Comparison of ENCODE assay signal across 12 cellular contexts in the genomic region with DNA sequence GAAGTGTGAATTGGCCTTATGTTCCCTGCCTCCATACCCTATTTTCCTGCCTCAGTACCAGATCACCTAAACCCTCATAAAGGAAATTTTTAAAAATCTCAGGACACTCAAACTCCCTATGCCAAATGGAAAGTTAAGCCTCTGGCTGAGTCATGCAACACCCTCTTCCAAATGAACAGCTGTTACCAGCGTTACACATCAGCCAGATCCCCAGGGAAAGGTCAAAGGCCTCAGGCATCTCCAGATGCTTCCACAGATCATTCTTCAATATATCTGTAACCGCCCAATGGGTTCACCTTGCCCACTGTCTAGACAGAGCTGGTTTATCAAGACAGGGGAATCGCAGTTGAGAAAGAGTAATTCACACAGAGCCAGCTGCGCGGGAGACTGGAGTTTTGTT. TPM values are rescaled to one million over a fixed set of nuclear protein-coding genes. Genes with fewer than 3 reads are reported as not detected.
DNase-seq lines count a peak whose midpoint lies in the region; ATAC-seq and TF ChIP-seq lines count a peak whose summit lies in the region.
"Had no signal": no experiment of that assay in that cellular context is flagged by ENCODE, and none has a peak within 500 bp of the region (broad histone marks: within the 10 kb centered on the region; RNA-seq: fewer than 3 reads in every experiment).

No MANE protein-coding gene starts in this region.

- no peak overlapping the region for H3K23ac ChIP-seq in IMR-90 (ENCODE audit: low read depth, low read length)

- H3K9ac ChIP-seq in IMR-90 (ENCODE audit: low read depth, low read length) (no peak overlapping the region), mammary epithelial cell (ENCODE audit: insufficient read depth, low read length) (no peak overlapping the region)

- in situ Hi-C loops in IMR-90 (cut with MboI; ENCODE audit: low sequenced_read_pairs) (no loop called here), mammary epithelial cell (cut with MboI; ENCODE audit: low sequenced_read_pairs in 2 of 2) (no loop called here)

- no peak for TF ChIP-seq RAD21 in IMR-90 (IDR thresholded peaks at IDR 0.05; ENCODE audit: low read length)

- H3K4me1 ChIP-seq in IMR-90 (ENCODE audit: control insufficient read depth, insufficient read depth, low read length), result peaks cover 2% of the 10 kb centered on the region; the same call in 1 of the 2 replicates
- peaks cover 3% of the 10 kb centered on the region for H3K4me1 ChIP-seq in mammary epithelial cell (ENCODE audit: insufficient read depth, low read length)
- H3K4me1 ChIP-seq in right atrium auricular region, result no peaks in the 10 kb centered on the region

- BruUV-seq in IMR-90 (replicated peaks; lab: Mats Ljungman, UMichigan), result no TSS peak
- no TSS peak for BruUV-seq in mammary epithelial cell (replicated peaks; lab: Mats Ljungman, UMichigan)

- WGBS in IMR-90 (ENCODE audit: extremely low coverage in 2 of 2, insufficient read length in 1 of 2), 2 experiments, result 100% methylated on average over 2 of the region's 5 CpGs; no CpG with 5 or more reads in 1 of the 2 experiments
- WGBS in mammary epithelial cell (ENCODE audit: low coverage, missing lambda C conversion rate), result 98% methylated on average over 5 of the region's 5 CpGs

- no peaks in the 10 kb centered on the region for H3K79me2 ChIP-seq in mammary epithelial cell (ENCODE audit: insufficient read depth, low read length)

- H4K20me1 ChIP-seq in IMR-90 (ENCODE audit: insufficient read depth, low read length) (no peaks in the 10 kb centered on the region), mammary epithelial cell (ENCODE audit: insufficient read depth, low read length) (no peaks in the 10 kb centered on the region)

- DNase-seq in IMR-90 (peak; percentile 80), mammary epithelial cell (no peak), right atrium auricular region (ENCODE audit: low spot score) (no peak), stromal cell of bone marrow (ENCODE audit: low read depth) (peak; percentile 79), NCI-H1436 (lab: John Stamatoyannopoulos, UW) (no peak), DMS79 treated with DMSO at 0.1 percent for 48 hours (lab: John Stamatoyannopoulos, UW) (no peak)
- DNase-seq: activated CD4-positive, alpha-beta T cell treated with anti-CD3 and anti-CD28 coated beads, Interleukin-2, amount 50 U/mL, for 48 hours; Calu3; NCI-H2227 treated with DMSO at 0.1 percent for 48 hours; PC-9 had no signal

- CTCF ChIA-PET in IMR-90 (lab: Yijun Ruan, JAX) (no interaction called here), mammary epithelial cell (lab: Charles Lee; ENCODE audit: low non-redundant PET) (no interaction called here)

- H2AK9ac ChIP-seq in IMR-90 (replicated peaks; ENCODE audit: low read depth, low read length, poor library complexity), result no peak overlapping the region

- no peak overlapping the region for H3K56ac ChIP-seq in IMR-90 (ENCODE audit: extremely low read depth, insufficient read depth, low read length)

- no peaks in the 10 kb centered on the region for H3K79me1 ChIP-seq in IMR-90 (ENCODE audit: low read depth in 1 of 2, low read length in 2 of 2)

- H3K9me3 ChIP-seq in IMR-90 (ENCODE audit: control insufficient read depth, insufficient read depth, low read length) (no peaks in the 10 kb centered on the region), mammary epithelial cell (replicated peaks; ENCODE audit: insufficient read depth, low read length) (no peaks in the 10 kb centered on the region), right atrium auricular region (no peaks in the 10 kb centered on the region)

- no peak overlapping the region for H2BK15ac ChIP-seq in IMR-90 (ENCODE audit: low read depth, low read length)

- no peak overlapping the region for H4K91ac ChIP-seq in IMR-90 (ENCODE audit: insufficient read depth, low read depth, low read length)

- intact Hi-C loops in IMR-90 (cut with micrococcal nuclease), result no loop called here
- intact Hi-C loops in mammary epithelial cell (cut with micrococcal nuclease), result no loop called here

- no peak overlapping the region for H2BK20ac ChIP-seq in IMR-90 (ENCODE audit: low read depth, low read length)

- no peaks in the 10 kb centered on the region for H3K36me3 ChIP-seq in IMR-90 (ENCODE audit: control insufficient read depth, insufficient read depth, low read length)
- no peaks in the 10 kb centered on the region for H3K36me3 ChIP-seq in mammary epithelial cell (ENCODE audit: insufficient read depth, low read length)
- no peaks in the 10 kb centered on the region for H3K36me3 ChIP-seq in right atrium auricular region

- H2BK5ac ChIP-seq in IMR-90 (ENCODE audit: low read depth, low read length, poor library complexity, severe bottlenecking), result no peak overlapping the region

- POLR2A ChIA-PET in IMR-90 (lab: Charles Lee; ENCODE audit: unreplicated experiment), result no interaction called here

- H3K18ac ChIP-seq in IMR-90 (ENCODE audit: low read depth, low read length), result no peak overlapping the region

- peak overlapping the region; percentile 49 for H2AFZ ChIP-seq in IMR-90 (replicated peaks; ENCODE audit: low read length, poor library complexity)
- peak overlapping the region; percentile 84 for H2AFZ ChIP-seq in mammary epithelial cell (ENCODE audit: low read depth, low read length)
- H2AFZ ChIP-seq: PC-9 had no signal

- no peak for TF ChIP-seq CTCF in IMR-90 (conservative IDR thresholded peaks at IDR 0.05; ENCODE audit: low read depth, low read length)
- no peak for TF ChIP-seq CTCF in mammary epithelial cell (conservative IDR thresholded peaks at IDR 0.05 in 1 of 2, IDR thresholded peaks at IDR 0.05 in 1 of 2; ENCODE audit: extremely low read depth in 1 of 2, insufficient read depth in 1 of 2, low read depth in 1 of 2, low read length in 2 of 2)
- no peak for TF ChIP-seq CTCF in right atrium auricular region (IDR thresholded peaks at IDR 0.05)

- H3K27me3 ChIP-seq in IMR-90 (ENCODE audit: control insufficient read depth, insufficient read depth, low read length) (no peaks in the 10 kb centered on the region), mammary epithelial cell (ENCODE audit: insufficient read depth, low read length) (no peaks in the 10 kb centered on the region), right atrium auricular region (no peaks in the 10 kb centered on the region)

- ATAC-seq in IMR-90 (ENCODE audit: low read depth) (peak; percentile 76), HG03521 (IDR thresholded peaks at IDR 0.05; ENCODE audit: unreplicated experiment) (no peak)

- no peak overlapping the region for H2BK120ac ChIP-seq in IMR-90 (ENCODE audit: low read depth, low read length)

- H3K4me2 ChIP-seq in IMR-90 (ENCODE audit: low read depth, low read length), result peak overlapping the region; percentile 46; the same call in 1 of the 2 replicates
- peak overlapping the region; percentile 76 for H3K4me2 ChIP-seq in mammary epithelial cell (ENCODE audit: insufficient read depth, low read depth, low read length)
- H3K4me2 ChIP-seq: PC-9, smooth muscle cell had no signal

- no peak for TF ChIP-seq POLR2A in IMR-90 (IDR thresholded peaks at IDR 0.05; ENCODE audit: low read depth, low read length)

- H3K4me3 ChIP-seq in IMR-90 (ENCODE audit: insufficient read depth, low read depth, low read length) (no peak overlapping the region), mammary epithelial cell (replicated peaks in 1 of 3; ENCODE audit: insufficient read depth in 1 of 3, low read depth in 2 of 3, low read length in 3 of 3) (no peak overlapping the region), right atrium auricular region (peak overlapping the region; percentile 16 to 30)
- H3K4me3 ChIP-seq: PC-9, smooth muscle cell had no signal

- H2AK5ac ChIP-seq in IMR-90 (ENCODE audit: low read depth, low read length), result no peak overlapping the region

- H4K5ac ChIP-seq in IMR-90 (ENCODE audit: low read depth, low read length), result no peak overlapping the region

- peak overlapping the region in 1 of 2 experiments; percentile 72; a peak in 1 of 4 replicates for H4K8ac ChIP-seq in IMR-90 (ENCODE audit: low read depth in 2 of 2, low read length in 2 of 2)

- no peak overlapping the region for H3K14ac ChIP-seq in IMR-90 (replicated peaks; ENCODE audit: low read depth, low read length)

- dilution Hi-C loops in IMR-90 (cut with HindIII; ENCODE audit: low sequenced_read_pairs, unreplicated experiment) (no loop called here), mammary epithelial cell (cut with HindIII; ENCODE audit: low sequenced_read_pairs) (no loop called here)

- H3K9me1 ChIP-seq in IMR-90 (ENCODE audit: insufficient read depth, low read length), result peaks cover 9% of the 10 kb centered on the region; the same call in 1 of the 2 replicates

- H3K4ac ChIP-seq in IMR-90 (ENCODE audit: low read depth, low read length), result no peak overlapping the region

- peak overlapping the region; percentile 40; the same call in 1 of the 2 replicates for H3K27ac ChIP-seq in IMR-90 (ENCODE audit: insufficient read depth, low read length)
- H3K27ac ChIP-seq in mammary epithelial cell (ENCODE audit: insufficient read depth, low read depth, low read length), result no peak overlapping the region
- peak overlapping the region; percentile 73 to 75 for H3K27ac ChIP-seq in right atrium auricular region
- H3K27ac ChIP-seq: PC-9 had no signal

TF ChIP-seq in IMR-90, 13 proteins besides CTCF, POLR2A, EP300 and RAD21 (continues in another document):
- TF ChIP-seq FOS (IDR thresholded peaks at IDR 0.05; ENCODE audit: low read depth, low read length), result peak; percentile 40; the same call in 1 of the 2 replicates
- TF ChIP-seq CEBPB (IDR thresholded peaks at IDR 0.05; ENCODE audit: low read depth, low read length), result 0 out of 2 replicates have a peak, but pooled peaks have one; percentile 4

RNA-seq across cellular contexts. Expression of gene SHCBP1, which starts 29.0 kb away (rescaled TPM):
- 18.3 and 35.3 TPM in 2 replicates for total RNA-seq in IMR-90 (2012; rRNA removed)
- 15.6 and 18.6 TPM in 2 replicates for polyA plus RNA-seq in IMR-90 (2012; rRNA removed)
- 2.4 and 7.3 TPM in 2 replicates for polyA plus RNA-seq in IMR-90 (2012; cell fraction: cytosol; rRNA removed)
- 0.76 and 3.9 TPM in 2 replicates for polyA plus RNA-seq in IMR-90 (2012; cell fraction: nucleus; rRNA removed; ENCODE audit: low replicate concordance)
- total RNA-seq in mammary epithelial cell, result 10 to 100 TPM in 1 of 2 donors, 1 to 10 TPM in 1; 2.3 to 21.8 TPM
- 19.6 TPM for polyA plus RNA-seq in mammary epithelial cell
- polyA minus RNA-seq in mammary epithelial cell, result 53.2 TPM
- total RNA-seq in right atrium auricular region, result under 1 TPM; 0.37 to 0.47 TPM

RNA-seq across cellular contexts. Expression of gene VPS35, which starts 38.8 kb away (rescaled TPM):
- total RNA-seq in IMR-90 (2012; rRNA removed) (89.4 and 174 TPM in 2 replicates), mammary epithelial cell (100 to 1,000 TPM; 126 to 179 TPM), right atrium auricular region (10 to 100 TPM; 43.3 to 60.5 TPM)
- polyA plus RNA-seq in IMR-90 (2012; rRNA removed) (24.2 and 42.3 TPM in 2 replicates), mammary epithelial cell (44.4 TPM)
- polyA plus RNA-seq in IMR-90 (2012; cell fraction: cytosol; rRNA removed), result 5.9 TPM in 2 replicates
- 1.8 and 22.6 TPM in 2 replicates for polyA plus RNA-seq in IMR-90 (2012; cell fraction: nucleus; rRNA removed; ENCODE audit: low replicate concordance)
- 40.2 TPM for polyA minus RNA-seq in mammary epithelial cell

RNA-seq across cellular contexts. Expression of gene ORC6, which starts 39.2 kb away (rescaled TPM):
- total RNA-seq in IMR-90 (2012; rRNA removed), result 9.0 and 13.1 TPM in 2 replicates
- polyA plus RNA-seq in IMR-90 (2012; rRNA removed), result 14.7 and 15.9 TPM in 2 replicates
- 6.3 and 9.5 TPM in 2 replicates for polyA plus RNA-seq in IMR-90 (2012; cell fraction: cytosol; rRNA removed)
- polyA plus RNA-seq in IMR-90 (2012; cell fraction: nucleus; rRNA removed; ENCODE audit: low replicate concordance), result 6.4 and 13.5 TPM in 2 replicates
- 10 to 100 TPM in 1 of 2 donors, 1 to 10 TPM in 1; 2.8 to 28.2 TPM for total RNA-seq in mammary epithelial cell
- polyA plus RNA-seq in mammary epithelial cell, result 31.3 TPM
- 11.7 TPM for polyA minus RNA-seq in mammary epithelial cell
- 1 to 10 TPM; 1.8 to 2.6 TPM for total RNA-seq in right atrium auricular region

Comparison
In these comparisons a context has a peak if more than half of its experiments do, and no peak if none do; other contexts are left out.
1. DNase-seq: peak in IMR-90 (single experiment) and stromal cell of bone marrow (single experiment); none in mammary epithelial cell (single experiment), right atrium auricular region (single experiment), NCI-H1436 (single experiment) and DMS79 treated with DMSO at 0.1 percent for 48 hours (single experiment).
2. H3K4me3 ChIP-seq: peak in right atrium auricular region (2 of 2); none in IMR-90 (single experiment) and mammary epithelial cell (0 of 3).